Comparison of ENCODE assay signal across 18 cellular contexts in the genomic region with DNA sequence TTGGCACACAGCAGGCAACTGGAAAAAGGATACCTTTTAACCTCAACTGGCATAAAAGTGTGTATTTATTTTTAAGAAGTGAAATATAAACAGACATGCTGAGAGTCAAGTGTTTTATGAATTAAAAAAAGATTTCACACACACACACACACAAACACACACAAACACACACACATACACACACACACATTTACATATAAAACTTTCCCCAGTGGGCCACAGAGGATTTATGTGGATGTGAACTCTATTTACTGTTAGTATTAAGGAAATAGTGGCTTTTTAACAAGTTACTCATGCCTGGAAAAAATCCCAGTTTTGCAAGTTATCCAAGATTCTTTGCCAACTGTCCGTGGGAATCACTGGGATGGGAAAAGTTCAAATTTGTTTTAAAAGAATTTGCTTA.
DNase-seq lines count a peak whose midpoint lies in the region; ATAC-seq and TF ChIP-seq lines count a peak whose summit lies in the region.
"Had no signal": no experiment of that assay in that cellular context is flagged by ENCODE, and none has a peak within 500 bp of the region (broad histone marks: within the 10 kb centered on the region; RNA-seq: fewer than 3 reads in every experiment).

No MANE protein-coding gene starts in this region.

- H3K4me2 ChIP-seq in osteoblast (ENCODE audit: insufficient read depth, low read length), result no peak overlapping the region

- H3K4me3 ChIP-seq in LNCaP clone FGC (ENCODE audit: low read depth, low read length) (no peak overlapping the region), epithelial cell of proximal tubule (ENCODE audit: low read depth, low read length) (no peak overlapping the region), dorsolateral prefrontal cortex (no peak overlapping the region), osteoblast (ENCODE audit: insufficient read depth, low read length) (no peak overlapping the region)

- H2AFZ ChIP-seq in osteoblast (ENCODE audit: low read length), result no peak overlapping the region

- intact Hi-C loops in dorsolateral prefrontal cortex (cut with DNase I), result no loop called here

- peaks cover 2% of the 10 kb centered on the region for H3K9me3 ChIP-seq in osteoblast (ENCODE audit: low read depth, low read length)

- peaks cover 0 to 11% (median 0%) of the 10 kb centered on the region in 45 donors for H3K27me3 ChIP-seq in dorsolateral prefrontal cortex
- no peaks in the 10 kb centered on the region for H3K27me3 ChIP-seq in osteoblast (ENCODE audit: insufficient read depth, low read length)

- no peaks in the 10 kb centered on the region for H4K20me1 ChIP-seq in osteoblast (ENCODE audit: insufficient read depth, low read length)

- H3K4me1 ChIP-seq in osteoblast (ENCODE audit: insufficient read depth, low read length), result peaks cover 10% of the 10 kb centered on the region

- no peaks in the 10 kb centered on the region for H3K36me3 ChIP-seq in osteoblast (ENCODE audit: insufficient read depth, low read length)

- no peak for ATAC-seq in omental fat pad (ENCODE audit: low FRiP score)
- ATAC-seq: activated T-cell treated with anti-CD3 and anti-CD28 coated beads, Interleukin-2, amount 50 U/mL, for 4 hours had no signal

- H3K27ac ChIP-seq in dorsolateral prefrontal cortex (no peak overlapping the region), osteoblast (ENCODE audit: low read depth, low read length) (no peak overlapping the region)
- H3K27ac ChIP-seq: C4-2B had no signal

- no peaks in the 10 kb centered on the region for H3K79me2 ChIP-seq in osteoblast (ENCODE audit: insufficient read depth, low read length)

- no peak for TF ChIP-seq CTCF in LNCaP clone FGC (IDR thresholded peaks at IDR 0.05; ENCODE audit: control insufficient read depth, extremely low read depth, insufficient read depth)
- no peak for TF ChIP-seq CTCF in epithelial cell of proximal tubule (conservative IDR thresholded peaks at IDR 0.05; ENCODE audit: low read depth, low read length)
- no peak for TF ChIP-seq CTCF in dorsolateral prefrontal cortex (IDR thresholded peaks at IDR 0.05 in 54 of 56, conservative IDR thresholded peaks at IDR 0.05 in 2 of 56; ENCODE audit: low read depth in 1 of 56, partially characterized antibody in 56 of 56)
- no peak for TF ChIP-seq CTCF in osteoblast (IDR thresholded peaks at IDR 0.05; ENCODE audit: extremely low read depth, low read depth, low read length)
- no peak for TF ChIP-seq CTCF in omental fat pad (IDR thresholded peaks at IDR 0.05)

- DNase-seq in AG08395 (ENCODE audit: low spot score), result peak; percentile 70
- peak; percentile 60 for DNase-seq in LNCaP clone FGC (ENCODE audit: low read depth)
- DNase-seq in epithelial cell of proximal tubule (ENCODE audit: low read depth), result peak; percentile 36
- DNase-seq in lung microvascular endothelial cell (ENCODE audit: low read depth in 2 of 2), result peak; percentile 94 to 98
- no peak for DNase-seq in dorsolateral prefrontal cortex
- no peak for DNase-seq in NCI-H446 treated with DMSO at 0.1 percent for 48 hours (lab: John Stamatoyannopoulos, UW)
- no peak for DNase-seq in osteoblast (ENCODE audit: insufficient read length, low spot score, missing footprints)
- no peak for DNase-seq in omental fat pad (ENCODE audit: low spot score)
- DNase-seq: activated B cell treated with CpG ODN at 0.5 μM for 24 hours; activated T-cell treated with anti-CD3 and anti-CD28 coated beads, Interleukin-2, amount 50 U/mL, for 4 hours; caudate nucleus; hippocampal formation; Kasumi-1; naive B cell; NCI-H446; SIG-M5; stimulated activated naive CD4-positive, alpha-beta T cell treated with Interleukin-2 at 50 U/mL for 16 hours had no signal

Comparison
In these comparisons a context has a peak if more than half of its experiments do, and no peak if none do; other contexts are left out.
1. DNase-seq: peak in AG08395 (single experiment), LNCaP clone FGC (single experiment), epithelial cell of proximal tubule (single experiment) and lung microvascular endothelial cell (2 of 2); none in dorsolateral prefrontal cortex (0 of 10), NCI-H446 treated with DMSO at 0.1 percent for 48 hours (single experiment), osteoblast (single experiment) and omental fat pad (single experiment).